In genomic region chr4:55035892-55036291, GRCh38 we compare ENCODE assay signal across 29 cellular contexts.
"Had no signal": no experiment of that assay in that cellular context is flagged by ENCODE, and none has a peak within 500 bp of the region (broad histone marks: within the 10 kb centered on the region; RNA-seq: fewer than 3 reads in every experiment).

No MANE protein-coding gene starts in this region.

- H3K4me3 ChIP-seq: gastrocnemius medialis, heart left ventricle, lower lobe of right lung, mucosa of descending colon, neural progenitor cell, prostate gland, right atrium auricular region, smooth muscle cell, tibial artery had no signal

- H3K9me3 ChIP-seq: gastrocnemius medialis, heart left ventricle, lower lobe of right lung, mucosa of descending colon, prostate gland, right atrium auricular region, tibial artery had no signal

- DNase-seq: cerebellar nuclear complex; cortex of kidney; effector memory CD8-positive, alpha-beta T cell; erythroblast; foreskin fibroblast; gastrocnemius medialis; heart left ventricle; hippocampal formation; kidney glomerular epithelial cell; left colon; left ventricle myocardium superior; lower lobe of right lung; mucosa of descending colon; naive B cell; stimulated activated CD4-positive, alpha-beta T cell treated with anti-CD3 and anti-CD28 coated beads, Interleukin-12 subunit alpha, Interleukin-12 subunit beta, amount 100 ng/mL, for 4 hours; stimulated activated CD4-positive, alpha-beta T cell treated with anti-CD3 and anti-CD28 coated beads, Interleukin-1b, Interleukin-23, amount 100 ng/mL, for 48 hours; stimulated activated CD4-positive, alpha-beta T cell treated with anti-CD3 and anti-CD28 coated beads, Interleukin-4, amount 100 ng/mL, for 1 hour; stimulated activated CD8-positive, alpha-beta memory T cell treated with anti-CD3 and anti-CD28 coated beads, Interleukin-4, amount 100 ng/mL, for 48 hours; stimulated activated naive CD4-positive, alpha-beta T cell; stimulated activated naive CD8-positive, alpha-beta T cell treated with anti-CD3 and anti-CD28 coated beads, Interleukin-15, amount 100 ng/mL, for 72 hours; tibial artery had no signal

- H3K36me3 Mint-ChIP-seq: memory B cell; naive B cell; natural killer cell treated with Interleukin-12 subunit alpha and Interleukin-12 subunit beta and Interleukin-15 and Interleukin-18, amount 100 ng/mL, for 72 hours; type B pancreatic cell had no signal

- H3K4me1 Mint-ChIP-seq: memory B cell; naive B cell; stimulated activated naive CD8-positive, alpha-beta T cell treated with anti-CD3 and anti-CD28 coated beads, Interleukin-15, amount 100 ng/mL, for 72 hours had no signal

- H3K27ac ChIP-seq: gastrocnemius medialis, lower lobe of right lung, neural progenitor cell had no signal

- ATAC-seq: effector memory CD8-positive, alpha-beta T cell; gastrocnemius medialis; heart left ventricle; left colon; left ventricle myocardium superior; lower lobe of right lung; mucosa of descending colon; natural killer cell treated with Interleukin-12 subunit alpha and Interleukin-12 subunit beta and Interleukin-15 and Interleukin-18, amount 100 ng/mL, for 72 hours; sciatic nerve; stimulated activated naive CD8-positive, alpha-beta T cell treated with anti-CD3 and anti-CD28 coated beads, Interleukin-15, amount 100 ng/mL, for 72 hours had no signal

- H3K9me3 Mint-ChIP-seq: effector memory CD8-positive, alpha-beta T cell; memory B cell; natural killer cell treated with Interleukin-12 subunit alpha and Interleukin-12 subunit beta and Interleukin-15 and Interleukin-18, amount 100 ng/mL, for 72 hours; stimulated activated naive CD8-positive, alpha-beta T cell treated with anti-CD3 and anti-CD28 coated beads, Interleukin-15, amount 100 ng/mL, for 72 hours; type B pancreatic cell had no signal

- H3K27ac Mint-ChIP-seq: effector memory CD8-positive, alpha-beta T cell; memory B cell; naive B cell; natural killer cell treated with Interleukin-12 subunit alpha and Interleukin-12 subunit beta and Interleukin-15 and Interleukin-18, amount 100 ng/mL, for 72 hours; neural progenitor cell; stimulated activated naive CD8-positive, alpha-beta T cell treated with anti-CD3 and anti-CD28 coated beads, Interleukin-15, amount 100 ng/mL, for 72 hours; type B pancreatic cell had no signal

- H3K27me3 ChIP-seq: gastrocnemius medialis, heart left ventricle, right atrium auricular region, tibial artery had no signal

- H3K36me3 ChIP-seq: gastrocnemius medialis, heart left ventricle, lower lobe of right lung, neural progenitor cell, prostate gland, right atrium auricular region, tibial artery had no signal

- H3K4me3 Mint-ChIP-seq: effector memory CD8-positive, alpha-beta T cell; memory B cell; naive B cell; natural killer cell treated with Interleukin-12 subunit alpha and Interleukin-12 subunit beta and Interleukin-15 and Interleukin-18, amount 100 ng/mL, for 72 hours; neural progenitor cell; stimulated activated naive CD8-positive, alpha-beta T cell treated with anti-CD3 and anti-CD28 coated beads, Interleukin-15, amount 100 ng/mL, for 72 hours; type B pancreatic cell had no signal
